ENCODE assay signal across 37 cellular contexts in genomic region chr19:56964526-56964925, GRCh38.
"Had no signal": no experiment of that assay in that cellular context is flagged by ENCODE, and none has a peak within 500 bp of the region (broad histone marks: within the 10 kb centered on the region; RNA-seq: fewer than 3 reads in every experiment).

No MANE protein-coding gene starts in this region.

- ATAC-seq: activated CD8-positive, alpha-beta T cell treated with anti-CD3 and anti-CD28 coated beads for 36 hours; activated naive CD4-positive, alpha-beta T cell treated with anti-CD3 and anti-CD28 coated beads, Interleukin-2, amount 50 U/mL, for 72 hours; activated T-cell treated with anti-CD3 and anti-CD28 coated beads, Interleukin-2, amount 50 U/mL, for 4 hours; activated T-cell treated with anti-CD3 and anti-CD28 coated beads, Interleukin-2, amount 50 U/mL, for 72 hours; activated T-helper 17 cell treated with anti-CD3 and anti-CD28 coated beads, Interleukin-2, amount 50 U/mL, for 72 hours; body of pancreas had no signal

- H3K27me3 ChIP-seq: adrenal gland, body of pancreas, brain microvascular endothelial cell had no signal

- H3K4me1 ChIP-seq: body of pancreas, breast epithelium had no signal

- H3K36me3 ChIP-seq: adrenal gland, brain microvascular endothelial cell, breast epithelium had no signal

- DNase-seq: activated B cell treated with CpG ODN at 0.5 μM for 24 hours; activated CD4-positive, alpha-beta memory T cell treated with anti-CD3 and anti-CD28 coated beads for 36 hours; activated CD4-positive, alpha-beta T cell treated with anti-CD3 and anti-CD28 coated beads for 4 hours; activated CD4-positive, alpha-beta T cell treated with anti-CD3 and anti-CD28 coated beads, Interleukin-2, amount 10 ng/mL, durations not matched to agents 24 days and 14 days; activated CD4-positive, alpha-beta T cell treated with anti-CD3 and anti-CD28 coated beads, Interleukin-2, amount 50 U/mL, for 1 hour; activated CD4-positive, alpha-beta T cell treated with anti-CD3 and anti-CD28 coated beads, Interleukin-2, amount 50 U/mL, for 4 hours; activated CD4-positive, CD25-positive, alpha-beta regulatory T cell treated with anti-CD3 and anti-CD28 coated beads, Interleukin-2, amount 50 U/mL, for 72 hours; activated CD8-positive, alpha-beta memory T cell treated with anti-CD3 and anti-CD28 coated beads, Interleukin-2, amount 50 U/mL, for 4 hours; activated CD8-positive, alpha-beta T cell treated with anti-CD3 and anti-CD28 coated beads for 36 hours; activated effector memory CD4-positive, alpha-beta T cell treated with anti-CD3 and anti-CD28 coated beads, Interleukin-2, amount 50 U/mL, for 16 hours; activated gamma-delta T cell treated with Interleukin-2 at 50 U/mL for 16 hours; activated naive CD4-positive, alpha-beta T cell; activated naive CD4-positive, alpha-beta T cell treated with anti-CD3 and anti-CD28 coated beads for 36 hours; activated naive CD4-positive, alpha-beta T cell treated with anti-CD3 and anti-CD28 coated beads, Interleukin-2, amount 50 U/mL, for 16 hours; activated naive CD8-positive, alpha-beta T cell treated with anti-CD3 and anti-CD28 coated beads for 36 hours; activated T-cell treated with anti-CD3 and anti-CD28 coated beads for 4 hours; activated T-cell treated with anti-CD3 and anti-CD28 coated beads, Interleukin-2, amount 50 U/mL, for 1 hour; activated T-cell treated with anti-CD3 and anti-CD28 coated beads, Interleukin-2, amount 50 U/mL, for 4 hours; activated T-cell treated with anti-CD3 and anti-CD28 coated beads, Interleukin-2, amount 50 U/mL, for 72 hours; adrenal gland; amniotic stem cell; aorta; brain microvascular endothelial cell; caudate nucleus; cerebellar nuclear complex; T-helper 1 cell; T-helper 2 cell; T-helper 9 cell had no signal

- H3K4me3 ChIP-seq: adrenal gland, body of pancreas, breast epithelium had no signal

- H3K4me3 Mint-ChIP-seq: activated B cell treated with CpG ODN at 0.5 μM for 24 hours; activated CD4-positive, alpha-beta memory T cell treated with anti-CD3 and anti-CD28 coated beads for 36 hours; activated CD4-positive, alpha-beta T cell treated with anti-CD3 and anti-CD28 coated beads, Interleukin-2, amount 10 ng/mL, durations not matched to agents 24 days and 14 days; activated CD8-positive, alpha-beta T cell treated with anti-CD3 and anti-CD28 coated beads for 36 hours; activated naive CD4-positive, alpha-beta T cell treated with anti-CD3 and anti-CD28 coated beads for 36 hours; activated naive CD8-positive, alpha-beta T cell treated with anti-CD3 and anti-CD28 coated beads for 36 hours; activated T-cell treated with anti-CD3 and anti-CD28 coated beads, Interleukin-2, amount 50 U/mL, for 4 hours; activated T-cell treated with anti-CD3 and anti-CD28 coated beads, Interleukin-2, amount 50 U/mL, for 72 hours; activated T-helper 1 cell treated with anti-CD3 and anti-CD28 coated beads, Interleukin-12 subunit alpha, Interleukin-12 subunit beta, Interleukin-2, Interleukin-4 antibody, amounts not matched to agents 30 ng/mL and 10 ng/mL and 1 ng/mL, durations not matched to agents 14 hours and 24 hours and 36 hours; activated T-helper 17 cell treated with anti-CD3 and anti-CD28 coated beads, Interleukin-2, amount 50 U/mL, for 72 hours; central memory CD8-positive, alpha-beta T cell; T-helper 1 cell treated with Interleukin-12 subunit alpha and Interleukin-12 subunit beta and Interleukin-4 antibody, amounts not matched to agents 30 μg/mL and 1 μg/mL, for 36 hours; T-helper 2 cell treated with Interferon-gamma antibody and Interleukin-4, amounts not matched to agents 5 μg/mL and 100 μg/mL, for 36 hours had no signal

- H3K27me3 Mint-ChIP-seq: activated CD4-positive, alpha-beta memory T cell treated with anti-CD3 and anti-CD28 coated beads for 36 hours; activated CD4-positive, alpha-beta T cell treated with anti-CD3 and anti-CD28 coated beads, Interleukin-2, amount 10 ng/mL, durations not matched to agents 24 days and 14 days; central memory CD8-positive, alpha-beta T cell had no signal

- H3K4me1 Mint-ChIP-seq: activated B cell treated with CpG ODN at 0.5 μM for 24 hours; activated CD4-positive, alpha-beta T cell treated with anti-CD3 and anti-CD28 coated beads, Interleukin-2, amount 10 ng/mL, durations not matched to agents 24 days and 14 days; activated naive CD8-positive, alpha-beta T cell treated with anti-CD3 and anti-CD28 coated beads for 36 hours; activated T-helper 17 cell treated with anti-CD3 and anti-CD28 coated beads, Interleukin-2, amount 50 U/mL, for 72 hours; central memory CD8-positive, alpha-beta T cell had no signal

- H3K9me3 ChIP-seq: adrenal gland, body of pancreas, breast epithelium had no signal

- H3K27ac ChIP-seq: adrenal gland, body of pancreas, brain microvascular endothelial cell, breast epithelium, VCaP had no signal

- H3K27ac Mint-ChIP-seq: activated B cell treated with CpG ODN at 0.5 μM for 24 hours; activated CD4-positive, alpha-beta memory T cell treated with anti-CD3 and anti-CD28 coated beads for 36 hours; activated CD4-positive, alpha-beta T cell treated with anti-CD3 and anti-CD28 coated beads, Interleukin-2, amount 10 ng/mL, durations not matched to agents 24 days and 14 days; activated CD8-positive, alpha-beta T cell treated with anti-CD3 and anti-CD28 coated beads for 36 hours; activated naive CD4-positive, alpha-beta T cell treated with anti-CD3 and anti-CD28 coated beads for 36 hours; activated naive CD4-positive, alpha-beta T cell treated with anti-CD3 and anti-CD28 coated beads, Interleukin-2, amount 50 U/mL, for 72 hours; activated naive CD8-positive, alpha-beta T cell treated with anti-CD3 and anti-CD28 coated beads for 36 hours; activated T-cell treated with anti-CD3 and anti-CD28 coated beads, Interleukin-2, amount 50 U/mL, for 72 hours; activated T-helper 1 cell treated with anti-CD3 and anti-CD28 coated beads, Interleukin-12 subunit alpha, Interleukin-12 subunit beta, Interleukin-2, Interleukin-4 antibody, amounts not matched to agents 30 ng/mL and 10 ng/mL and 1 ng/mL, durations not matched to agents 14 hours and 24 hours and 36 hours; activated T-helper 17 cell treated with anti-CD3 and anti-CD28 coated beads, Interleukin-2, amount 50 U/mL, for 72 hours; T-helper 1 cell treated with Interleukin-12 subunit alpha and Interleukin-12 subunit beta and Interleukin-4 antibody, amounts not matched to agents 30 μg/mL and 1 μg/mL, for 36 hours; T-helper 2 cell treated with Interferon-gamma antibody and Interleukin-4, amounts not matched to agents 5 μg/mL and 100 μg/mL, for 36 hours had no signal
